Comparison of ENCODE assay signal across 8 cellular contexts in the genomic region with DNA sequence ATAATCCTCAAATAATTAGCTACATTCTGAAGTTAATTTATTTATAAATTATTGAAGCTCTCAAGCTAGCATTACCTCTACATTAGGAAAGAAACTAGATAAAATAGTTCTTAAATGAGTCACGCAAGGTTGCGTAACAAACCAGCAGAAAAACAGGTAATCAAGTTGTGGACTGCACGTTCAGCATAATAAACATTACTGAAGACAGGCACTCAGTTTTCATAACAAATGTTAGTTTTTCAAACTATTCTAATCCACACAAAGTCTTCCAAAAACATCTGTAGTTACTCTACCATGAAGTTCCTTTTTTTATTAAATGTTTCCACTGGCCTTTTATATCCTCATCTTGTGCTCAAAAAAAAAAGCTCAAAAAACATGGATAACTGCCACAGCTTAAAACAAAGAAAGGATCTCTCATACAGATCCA. TPM values are rescaled to one million over a fixed set of nuclear protein-coding genes. Genes with fewer than 3 reads are reported as not detected.
A peak's percentile ranks its signal among the peaks of the same experiment; 100 is the strongest.
DNase-seq lines count a peak whose midpoint lies in the region; ATAC-seq and TF ChIP-seq lines count a peak whose summit lies in the region.

No MANE protein-coding gene starts in this region.

- H3K27ac ChIP-seq in esophagus squamous epithelium: peak overlapping the region in 3 of 4 donors; percentile 84 to 90 (median 89)
- H3K27ac ChIP-seq in rectal smooth muscle tissue (ENCODE audit: low read depth, low read length): no peak overlapping the region

- H3K9ac ChIP-seq in rectal smooth muscle tissue (ENCODE audit: low read length): no peak overlapping the region

- H3K27me3 ChIP-seq in esophagus squamous epithelium: no peaks in the 10 kb centered on the region
- H3K27me3 ChIP-seq in rectal smooth muscle tissue (ENCODE audit: control insufficient read depth, insufficient read depth, low read length): no peaks in the 10 kb centered on the region

- no peaks in the 10 kb centered on the region for H3K9me3 ChIP-seq in esophagus squamous epithelium

- 15 to 35% methylated on average over 3 of the region's 3 CpGs for WGBS in esophagus squamous epithelium, 2 donors

- peaks cover 9 to 64% (median 15%) of the 10 kb centered on the region in 3 donors for H3K4me1 ChIP-seq in esophagus squamous epithelium
- H3K4me1 ChIP-seq in rectal smooth muscle tissue (ENCODE audit: control insufficient read depth, insufficient read depth, low read length): peaks cover 10% of the 10 kb centered on the region

- DNase-seq in GM12865 (ENCODE audit: low read depth) (peak; percentile 15), RPMI7951 (ENCODE audit: low read depth) (peak; percentile 31), esophagus squamous epithelium (lab: John Stamatoyannopoulos, UW) (no peak), HK-2 (ENCODE audit: unreplicated experiment) (no peak), superior temporal gyrus (ENCODE audit: extremely low spot score) (no peak)

- intact Hi-C loops in esophagus squamous epithelium (cut with DNase I): no loop called here

- ATAC-seq in GM19035 (IDR thresholded peaks at IDR 0.05; ENCODE audit: unreplicated experiment): no peak
- no peak for ATAC-seq in GM18907 (IDR thresholded peaks at IDR 0.05; ENCODE audit: unreplicated experiment)

- TF ChIP-seq POLR2A in esophagus squamous epithelium (IDR thresholded peaks at IDR 0.05): no peak

- TF ChIP-seq CTCF in GM12865 (IDR thresholded peaks at IDR 0.05; ENCODE audit: insufficient read depth, low read depth, low read length, missing control alignments) (no peak), esophagus squamous epithelium (IDR thresholded peaks at IDR 0.05) (no peak)

- H3K4me3 ChIP-seq in GM12865 (ENCODE audit: low read depth, low read length): peak overlapping the region; percentile 88
- H3K4me3 ChIP-seq in esophagus squamous epithelium: peak overlapping the region; percentile 58 to 84 (median 74)
- peak overlapping the region; percentile 25 for H3K4me3 ChIP-seq in rectal smooth muscle tissue (ENCODE audit: low read length)

- H3K36me3 ChIP-seq in esophagus squamous epithelium (peaks cover 5 to 25% (median 6%) of the 10 kb centered on the region in 3 donors), rectal smooth muscle tissue (ENCODE audit: control insufficient read depth, insufficient read depth, low read length) (no peaks in the 10 kb centered on the region)

RNA-seq across cellular contexts. Expression of a gene that starts 1.3 kb away (rescaled TPM):
- 63.9 and 69.6 TPM in 2 replicates for total RNA-seq in RPMI7951 (2014; rRNA removed; shearing (Covaris generic))
- total RNA-seq in esophagus squamous epithelium: 10 to 100 TPM; 51.1 to 69.8 (median 61.0) TPM

RNA-seq across cellular contexts. Expression of a gene that starts 5.8 kb away (rescaled TPM):
- 52.1 and 59.7 TPM in 2 replicates for total RNA-seq in RPMI7951 (2014; rRNA removed; shearing (Covaris generic))
- 10 to 100 TPM; 26.1 to 78.8 (median 35.3) TPM for total RNA-seq in esophagus squamous epithelium

Comparison
In these comparisons a context has a peak if more than half of its experiments do, and no peak if none do; other contexts are left out.
1. DNase-seq: peak in GM12865 (single experiment) and RPMI7951 (single experiment); none in esophagus squamous epithelium (single experiment), HK-2 (single experiment) and superior temporal gyrus (single experiment).
2. H3K4me3 ChIP-seq: peak in every context shown above with its lines; median percentile 88 in GM12865; 74 in esophagus squamous epithelium; 25 in rectal smooth muscle tissue.